Comparison of ENCODE assay signal across 31 cellular contexts in genomic region chr5:90865194-90865593, GRCh38.
"Had no signal": no experiment of that assay in that cellular context is flagged by ENCODE, and none has a peak within 500 bp of the region (broad histone marks: within the 10 kb centered on the region; RNA-seq: fewer than 3 reads in every experiment).

No MANE protein-coding gene starts in this region.

- H3K4me3 Mint-ChIP-seq: activated CD4-positive, alpha-beta T cell treated with anti-CD3 and anti-CD28 coated beads, Interleukin-2, amount 10 ng/mL, durations not matched to agents 24 days and 14 days; activated CD8-positive, alpha-beta T cell treated with anti-CD3 and anti-CD28 coated beads for 36 hours; activated naive CD8-positive, alpha-beta T cell treated with anti-CD3 and anti-CD28 coated beads for 36 hours; activated T-cell treated with anti-CD3 and anti-CD28 coated beads, Interleukin-2, amount 50 U/mL, for 72 hours; activated T-helper 17 cell treated with anti-CD3 and anti-CD28 coated beads, Interleukin-2, amount 50 U/mL, for 72 hours; central memory CD8-positive, alpha-beta T cell; T-helper 1 cell treated with Interleukin-12 subunit alpha and Interleukin-12 subunit beta and Interleukin-4 antibody, amounts not matched to agents 30 μg/mL and 1 μg/mL, for 36 hours; T-helper 2 cell treated with Interferon-gamma antibody and Interleukin-4, amounts not matched to agents 5 μg/mL and 100 μg/mL, for 36 hours had no signal

- H3K27me3 Mint-ChIP-seq: activated naive CD8-positive, alpha-beta T cell treated with anti-CD3 and anti-CD28 coated beads for 36 hours had no signal

- H3K36me3 ChIP-seq: cardiac muscle cell, SJCRH30 had no signal

- H3K4me1 Mint-ChIP-seq: activated CD4-positive, alpha-beta T cell treated with anti-CD3 and anti-CD28 coated beads, Interleukin-2, amount 10 ng/mL, durations not matched to agents 24 days and 14 days; activated T-helper 17 cell treated with anti-CD3 and anti-CD28 coated beads, Interleukin-2, amount 50 U/mL, for 72 hours; central memory CD8-positive, alpha-beta T cell had no signal

- H3K27me3 ChIP-seq: cardiac muscle cell, SJCRH30 had no signal

- H3K9ac ChIP-seq: SK-N-SH had no signal

- H3K9me3 Mint-ChIP-seq: activated CD4-positive, alpha-beta T cell treated with anti-CD3 and anti-CD28 coated beads, Interleukin-2, amount 10 ng/mL, durations not matched to agents 24 days and 14 days; activated CD8-positive, alpha-beta T cell treated with anti-CD3 and anti-CD28 coated beads for 36 hours; activated naive CD8-positive, alpha-beta T cell treated with anti-CD3 and anti-CD28 coated beads for 36 hours; activated T-cell treated with anti-CD3 and anti-CD28 coated beads, Interleukin-2, amount 50 U/mL, for 72 hours; activated T-helper 17 cell treated with anti-CD3 and anti-CD28 coated beads, Interleukin-2, amount 50 U/mL, for 72 hours; central memory CD8-positive, alpha-beta T cell; T-helper 1 cell treated with Interleukin-12 subunit alpha and Interleukin-12 subunit beta and Interleukin-4 antibody, amounts not matched to agents 30 μg/mL and 1 μg/mL, for 36 hours; T-helper 2 cell treated with Interferon-gamma antibody and Interleukin-4, amounts not matched to agents 5 μg/mL and 100 μg/mL, for 36 hours had no signal

- H3K4me3 ChIP-seq: cardiac muscle cell, SJCRH30 had no signal

- H3K9me3 ChIP-seq: SK-N-SH had no signal

- DNase-seq: activated CD4-positive, alpha-beta T cell treated with anti-CD3 and anti-CD28 coated beads, Interleukin-2, amount 10 ng/mL, durations not matched to agents 24 days and 14 days; activated CD4-positive, alpha-beta T cell treated with anti-CD3 and anti-CD28 coated beads, Interleukin-2, amount 50 U/mL, for 4 hours; activated CD8-positive, alpha-beta T cell treated with anti-CD3 and anti-CD28 coated beads for 36 hours; activated effector memory CD4-positive, alpha-beta T cell treated with anti-CD3 and anti-CD28 coated beads, Interleukin-2, amount 50 U/mL, for 16 hours; activated naive CD4-positive, alpha-beta T cell; activated naive CD4-positive, alpha-beta T cell treated with anti-CD3 and anti-CD28 coated beads, Interleukin-2, amount 50 U/mL, for 16 hours; activated naive CD8-positive, alpha-beta T cell treated with anti-CD3 and anti-CD28 coated beads for 36 hours; activated T-cell treated with anti-CD3 and anti-CD28 coated beads, Interleukin-2, amount 50 U/mL, for 1 hour; activated T-cell treated with anti-CD3 and anti-CD28 coated beads, Interleukin-2, amount 50 U/mL, for 72 hours; amniotic stem cell; aorta; Karpas-422; KBM-7; NCI-H1048; NCI-H1417; NCI-H146; NCI-H187; NCI-H2029 treated with DMSO at 0.1 percent for 48 hours; NCI-H2107; NCI-H510A; NCI-H526; NCI-H774; SHP77; SJCRH30; SK-N-SH had no signal

- ATAC-seq: activated CD8-positive, alpha-beta T cell treated with anti-CD3 and anti-CD28 coated beads for 36 hours; activated T-cell treated with anti-CD3 and anti-CD28 coated beads, Interleukin-2, amount 50 U/mL, for 72 hours; activated T-helper 17 cell treated with anti-CD3 and anti-CD28 coated beads, Interleukin-2, amount 50 U/mL, for 72 hours; Panc1 had no signal

- H3K36me3 Mint-ChIP-seq: activated naive CD8-positive, alpha-beta T cell treated with anti-CD3 and anti-CD28 coated beads for 36 hours had no signal

- H3K4me1 ChIP-seq: SJCRH30 had no signal

- H3K27ac Mint-ChIP-seq: activated CD4-positive, alpha-beta T cell treated with anti-CD3 and anti-CD28 coated beads, Interleukin-2, amount 10 ng/mL, durations not matched to agents 24 days and 14 days; activated CD8-positive, alpha-beta T cell treated with anti-CD3 and anti-CD28 coated beads for 36 hours; activated naive CD8-positive, alpha-beta T cell treated with anti-CD3 and anti-CD28 coated beads for 36 hours; activated T-cell treated with anti-CD3 and anti-CD28 coated beads, Interleukin-2, amount 50 U/mL, for 72 hours; activated T-helper 17 cell treated with anti-CD3 and anti-CD28 coated beads, Interleukin-2, amount 50 U/mL, for 72 hours; T-helper 1 cell treated with Interleukin-12 subunit alpha and Interleukin-12 subunit beta and Interleukin-4 antibody, amounts not matched to agents 30 μg/mL and 1 μg/mL, for 36 hours; T-helper 2 cell treated with Interferon-gamma antibody and Interleukin-4, amounts not matched to agents 5 μg/mL and 100 μg/mL, for 36 hours had no signal

- H3K27ac ChIP-seq: cardiac muscle cell, SJCRH30 had no signal
